Comparison of ENCODE assay signal across 17 cellular contexts in the genomic region with DNA sequence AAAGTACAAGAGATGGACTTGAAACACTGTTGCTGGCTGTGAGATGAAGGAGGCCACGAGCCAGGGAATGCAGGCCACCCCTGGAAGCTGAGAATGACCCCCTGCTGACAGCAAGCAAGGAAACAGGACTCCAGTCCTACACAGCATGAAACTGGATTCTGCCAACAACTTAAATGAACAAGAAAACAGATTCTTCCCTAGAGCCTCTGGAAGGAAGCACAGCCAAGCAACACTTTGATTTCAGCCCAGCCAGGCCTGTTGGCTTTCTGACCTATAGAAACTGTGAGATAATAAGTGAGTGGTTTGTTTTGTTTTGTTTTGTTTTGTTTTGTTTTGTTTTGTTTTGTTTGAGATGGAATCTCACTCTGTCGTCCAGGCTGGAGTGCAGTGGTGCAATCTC.
DNase-seq lines count a peak whose midpoint lies in the region; ATAC-seq and TF ChIP-seq lines count a peak whose summit lies in the region.
"Had no signal": no experiment of that assay in that cellular context is flagged by ENCODE, and none has a peak within 500 bp of the region (broad histone marks: within the 10 kb centered on the region; RNA-seq: fewer than 3 reads in every experiment).

No MANE protein-coding gene starts in this region.

- CTCF ChIA-PET in Panc1 (lab: Charles Lee), result no interaction called here

- in situ Hi-C loops in Panc1 (cut with HindIII; ENCODE audit: low pct_unique_long_range_greater_than_20kb, low sequenced_read_pairs), result no loop called here

- H3K27me3 ChIP-seq in Panc1 (ENCODE audit: control insufficient read depth, insufficient read depth, low read length), result no peaks in the 10 kb centered on the region
- H3K27me3 ChIP-seq: BE2C had no signal

- no peaks in the 10 kb centered on the region for H3K36me3 ChIP-seq in Panc1 (ENCODE audit: control insufficient read depth, insufficient read depth, low read length)
- H3K36me3 ChIP-seq: BE2C had no signal

- H3K4me3 ChIP-seq in Panc1 (ENCODE audit: low read depth in 2 of 2, low read length in 2 of 2), result no peak overlapping the region
- H3K4me3 ChIP-seq in fibroblast of villous mesenchyme (ENCODE audit: low read depth, low read length), result no peak overlapping the region
- H3K4me3 ChIP-seq: GM23338 had no signal

- BruUV-seq in Panc1 (replicated peaks; lab: Mats Ljungman, UMichigan), result no TSS peak

- ATAC-seq in Panc1 (peak; percentile 43; the same call in 1 of the 2 replicates), esophagus mucosa (no peak)
- ATAC-seq: GM23338 had no signal

- intact Hi-C loops in Panc1 (cut with micrococcal nuclease; ENCODE audit: unreplicated experiment), result no loop called here

- H3K9me3 ChIP-seq in Panc1 (ENCODE audit: control insufficient read depth, insufficient read depth, low read depth, low read length), result no peaks in the 10 kb centered on the region
- H3K9me3 ChIP-seq: BE2C had no signal

- peaks cover 5% of the 10 kb centered on the region for H3K4me1 ChIP-seq in Panc1 (ENCODE audit: control insufficient read depth, insufficient read depth, low read length)
- H3K4me1 ChIP-seq: BE2C had no signal

- TF ChIP-seq CTCF in Panc1 (IDR thresholded peaks at IDR 0.05) (no peak), fibroblast of villous mesenchyme (IDR thresholded peaks at IDR 0.05; ENCODE audit: insufficient read depth, low read depth, low read length) (no peak), GM20000 (IDR thresholded peaks at IDR 0.05; ENCODE audit: extremely low read depth, missing control alignments) (no peak)

- no peak overlapping the region for H3K27ac ChIP-seq in Panc1 (ENCODE audit: low read length)

- DNase-seq in NCI-H2171 treated with DMSO at 0.1 percent for 48 hours (lab: John Stamatoyannopoulos, UW), result peak; percentile 7
- no peak for DNase-seq in NCI-H2171 (lab: John Stamatoyannopoulos, UW)
- DNase-seq in NCI-H146 (lab: John Stamatoyannopoulos, UW), result peak; percentile 41
- no peak for DNase-seq in Panc1 (ENCODE audit: low read depth, low spot score)
- DNase-seq in fibroblast of villous mesenchyme (ENCODE audit: low read depth), result peak; percentile 31
- no peak for DNase-seq in GM20000 (ENCODE audit: low spot score)
- DNase-seq: BE2C; C1 segment of cervical spinal cord; CD4-positive, CD25-positive, alpha-beta regulatory T cell; CD8-positive, alpha-beta memory T cell; COR-L47; DMS 273 treated with DMSO at 0.1 percent for 48 hours; DMS79; GDM1; HCEC 1CT had no signal

- POLR2A ChIA-PET in Panc1 (lab: Charles Lee), result no interaction called here

Comparison
In these comparisons a context has a peak if more than half of its experiments do, and no peak if none do; other contexts are left out.
1. DNase-seq: peak in NCI-H2171 treated with DMSO at 0.1 percent for 48 hours (single experiment), NCI-H146 (single experiment) and fibroblast of villous mesenchyme (single experiment); none in NCI-H2171 (single experiment), Panc1 (single experiment) and GM20000 (single experiment).